28 cellular contexts compared by ENCODE assay signal in the genomic region with DNA sequence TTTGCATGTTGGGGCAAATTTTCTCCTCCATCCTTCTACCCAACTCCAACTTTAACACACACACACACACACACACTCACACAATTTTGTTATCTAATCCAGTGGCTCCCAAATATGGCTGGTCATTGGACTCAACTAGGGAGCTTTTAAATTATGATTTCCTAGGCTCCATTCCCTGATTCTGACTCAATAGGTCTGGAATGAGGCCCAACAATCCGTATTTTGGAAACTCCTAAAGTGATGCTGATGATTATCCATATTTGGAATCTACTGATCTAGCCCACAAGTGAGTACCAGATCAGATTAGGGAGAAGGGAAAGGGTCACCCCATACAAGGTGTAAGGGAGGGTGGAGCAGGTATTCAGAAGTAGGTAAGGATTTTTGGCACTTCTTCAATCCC.
"Had no signal": no experiment of that assay in that cellular context is flagged by ENCODE, and none has a peak within 500 bp of the region (broad histone marks: within the 10 kb centered on the region; RNA-seq: fewer than 3 reads in every experiment).

No MANE protein-coding gene starts in this region.

- FAIRE-seq: endothelial cell of umbilical vein, TTC549 had no signal

- H3K4me3 Mint-ChIP-seq: activated CD4-positive, alpha-beta T cell treated with anti-CD3 and anti-CD28 coated beads, Interleukin-2, amount 10 ng/mL, durations not matched to agents 7 days and 5 days; activated CD8-positive, alpha-beta T cell treated with anti-CD3 and anti-CD28 coated beads, Interleukin-2, amount 10 ng/mL, durations not matched to agents 7 days and 5 days; central memory CD8-positive, alpha-beta T cell; effector memory CD8-positive, alpha-beta T cell; immature natural killer cell; mesothelial cell of epicardium; natural killer cell had no signal

- H3K36me3 ChIP-seq: breast epithelium, colonic mucosa, left lung, sigmoid colon, upper lobe of left lung, WERI-Rb-1 had no signal

- H3K4me1 Mint-ChIP-seq: activated CD4-positive, alpha-beta T cell treated with anti-CD3 and anti-CD28 coated beads, Interleukin-2, amount 10 ng/mL, durations not matched to agents 7 days and 5 days; central memory CD8-positive, alpha-beta T cell had no signal

- DNase-seq: activated CD4-positive, alpha-beta T cell treated with anti-CD3 and anti-CD28 coated beads, Interleukin-2, amount 10 ng/mL, durations not matched to agents 7 days and 5 days; activated CD4-positive, CD25-positive, alpha-beta regulatory T cell treated with anti-CD3 and anti-CD28 coated beads, Interleukin-2, amount 50 U/mL, for 72 hours; activated CD8-positive, alpha-beta T cell treated with anti-CD3 and anti-CD28 coated beads, Interleukin-2, amount 10 ng/mL, durations not matched to agents 7 days and 5 days; activated gamma-delta T cell treated with Interleukin-2 at 50 U/mL for 16 hours; colonic mucosa; dorsolateral prefrontal cortex; effector memory CD8-positive, alpha-beta T cell; immature natural killer cell; left lung; natural killer cell; retina; sigmoid colon; stimulated activated CD4-positive, alpha-beta T cell treated with anti-CD3 and anti-CD28 coated beads, Interleukin-2, amount 100 ng/mL, for 48 hours; stimulated activated CD8-positive, alpha-beta memory T cell treated with anti-CD3 and anti-CD28 coated beads, Interleukin-4, amount 100 ng/mL, for 48 hours; stimulated activated naive CD4-positive, alpha-beta T cell; T-helper 1 cell; testis; upper lobe of left lung; WERI-Rb-1 had no signal

- H3K27me3 Mint-ChIP-seq: activated CD4-positive, alpha-beta T cell treated with anti-CD3 and anti-CD28 coated beads, Interleukin-2, amount 10 ng/mL, durations not matched to agents 7 days and 5 days; central memory CD8-positive, alpha-beta T cell; effector memory CD8-positive, alpha-beta T cell had no signal

- H3K9me3 Mint-ChIP-seq: activated CD4-positive, alpha-beta T cell treated with anti-CD3 and anti-CD28 coated beads, Interleukin-2, amount 10 ng/mL, durations not matched to agents 7 days and 5 days; natural killer cell had no signal

- H3K9me3 ChIP-seq: breast epithelium, colonic mucosa, left lung, sigmoid colon, testis, upper lobe of left lung had no signal

- H3K27me3 ChIP-seq: breast epithelium, colonic mucosa, dorsolateral prefrontal cortex, left lung, sigmoid colon, testis, upper lobe of left lung had no signal

- ATAC-seq: activated CD8-positive, alpha-beta T cell treated with anti-CD3 and anti-CD28 coated beads, Interleukin-2, amount 10 ng/mL, durations not matched to agents 7 days and 5 days; activated naive CD4-positive, alpha-beta T cell treated with anti-CD3 and anti-CD28 coated beads, Interleukin-2, amount 50 U/mL, for 72 hours; effector memory CD8-positive, alpha-beta T cell; esophagus mucosa; left lung; natural killer cell had no signal

- H3K27ac ChIP-seq: breast epithelium, colonic mucosa, dorsolateral prefrontal cortex, left lung, sigmoid colon, testis, upper lobe of left lung, WERI-Rb-1 had no signal

- H3K36me3 Mint-ChIP-seq: immature natural killer cell, mesothelial cell of epicardium, natural killer cell had no signal

- H3K27ac Mint-ChIP-seq: activated CD4-positive, alpha-beta T cell treated with anti-CD3 and anti-CD28 coated beads, Interleukin-2, amount 10 ng/mL, durations not matched to agents 7 days and 5 days; activated CD8-positive, alpha-beta T cell treated with anti-CD3 and anti-CD28 coated beads, Interleukin-2, amount 10 ng/mL, durations not matched to agents 7 days and 5 days; activated naive CD4-positive, alpha-beta T cell treated with anti-CD3 and anti-CD28 coated beads, Interleukin-2, amount 50 U/mL, for 72 hours; effector memory CD8-positive, alpha-beta T cell; immature natural killer cell; mesothelial cell of epicardium; natural killer cell; progenitor cell of endocrine pancreas had no signal

- H3K4me1 ChIP-seq: breast epithelium, colonic mucosa, left lung, sigmoid colon had no signal

- H3K4me3 ChIP-seq: breast epithelium, colonic mucosa, dorsolateral prefrontal cortex, left lung, lung, sigmoid colon, testis, upper lobe of left lung had no signal
